22 cellular contexts compared by ENCODE assay signal in genomic region chr12:117072106-117072505, GRCh38.
"Had no signal": no experiment of that assay in that cellular context is flagged by ENCODE, and none has a peak within 500 bp of the region (broad histone marks: within the 10 kb centered on the region; RNA-seq: fewer than 3 reads in every experiment).

No MANE protein-coding gene starts in this region.

- FAIRE-seq: RCC 7860, TTC549 had no signal

- H3K27ac ChIP-seq: brain microvascular endothelial cell, cardiac muscle cell, SK-N-MC had no signal

- H3K36me3 ChIP-seq: brain microvascular endothelial cell, cardiac muscle cell had no signal

- H3K27me3 ChIP-seq: brain microvascular endothelial cell, cardiac muscle cell had no signal

- H3K4me3 ChIP-seq: cardiac muscle cell, SK-N-MC had no signal

- ATAC-seq: activated T-cell treated with anti-CD3 and anti-CD28 coated beads, Interleukin-2, amount 50 U/mL, for 72 hours; T-cell had no signal

- DNase-seq: activated CD4-positive, alpha-beta memory T cell treated with anti-CD3 and anti-CD28 coated beads for 36 hours; activated CD4-positive, alpha-beta T cell treated with anti-CD3 and anti-CD28 coated beads, Interleukin-2, amount 10 ng/mL, durations not matched to agents 7 days and 5 days; activated CD4-positive, CD25-positive, alpha-beta regulatory T cell; activated CD8-positive, alpha-beta memory T cell treated with anti-CD3 and anti-CD28 coated beads, Interleukin-2, amount 50 U/mL, for 4 hours; activated gamma-delta T cell treated with Interleukin-2 at 50 U/mL for 16 hours; activated naive CD4-positive, alpha-beta T cell treated with anti-CD3 and anti-CD28 coated beads, Interleukin-2, amount 10 ng/mL, durations not matched to agents 7 days and 5 days; activated naive CD8-positive, alpha-beta T cell treated with anti-CD3 and anti-CD28 coated beads for 36 hours; activated T-cell treated with anti-CD3 and anti-CD28 coated beads, Interleukin-2, amount 50 U/mL, for 72 hours; brain microvascular endothelial cell; MM.1S; NCI-H1105 treated with DMSO at 0.1 percent for 48 hours; NCI-H1436 treated with DMSO at 0.1 percent for 48 hours; NCI-H187; NCI-H2081; NCI-H524; T-cell; T-helper 2 cell; T1000 had no signal
